In genomic region chr14:64704743-64705405, GRCh38 we compare ENCODE assay signal across 1 cellular context.
A peak's percentile ranks its signal among the peaks of the same experiment; 100 is the strongest.
TF ChIP-seq lines count a peak whose summit lies in the region.

No MANE protein-coding gene starts in this region.

TF ChIP-seq in GM12878, 131 proteins besides CTCF, POLR2A, EP300 and RAD21:
- TF ChIP-seq SUZ12 (IDR thresholded peaks at IDR 0.05; ENCODE audit: unreplicated experiment) (peak; percentile 36), GATAD2B (conservative IDR thresholded peaks at IDR 0.05; ENCODE audit: low read depth) (0 out of 2 replicates have a peak, but pooled peaks have one; percentile 1), NKRF (conservative IDR thresholded peaks at IDR 0.05) (no peak), IKZF2 (IDR thresholded peaks at IDR 0.05) (no peak)
